Comparison of ENCODE assay signal across 15 cellular contexts in the genomic region with DNA sequence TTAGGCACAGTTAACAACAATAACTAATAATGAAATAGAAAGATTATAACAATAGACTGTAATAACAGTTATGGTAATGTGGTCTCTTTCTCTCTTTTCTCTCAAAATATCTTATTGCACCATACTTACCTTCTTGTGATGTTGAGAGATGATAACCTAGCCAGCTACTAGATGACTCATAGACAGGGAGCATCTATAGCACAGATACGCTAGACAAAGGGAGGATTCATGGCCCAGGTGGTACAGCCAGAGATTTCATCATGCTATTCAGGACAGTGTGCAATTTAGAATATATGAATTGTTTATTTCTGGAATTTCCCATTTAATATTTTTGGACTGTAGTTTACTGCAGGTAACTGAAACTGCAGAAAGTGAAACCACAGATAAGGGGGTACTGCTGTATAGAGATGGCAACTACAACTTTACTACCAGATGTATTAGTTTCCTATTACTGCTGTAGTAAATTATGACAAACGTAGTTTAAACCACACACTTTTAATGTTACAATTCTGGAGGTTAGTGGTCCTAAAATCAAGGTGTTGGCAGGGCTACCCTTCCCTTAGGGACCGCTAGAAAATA. TPM values are rescaled to one million over a fixed set of nuclear protein-coding genes. Genes with fewer than 3 reads are reported as not detected.
DNase-seq lines count a peak whose midpoint lies in the region; ATAC-seq and TF ChIP-seq lines count a peak whose summit lies in the region.
"Had no signal": no experiment of that assay in that cellular context is flagged by ENCODE, and none has a peak within 500 bp of the region (broad histone marks: within the 10 kb centered on the region; RNA-seq: fewer than 3 reads in every experiment).

No MANE protein-coding gene starts in this region.

- no peak for TF ChIP-seq CTCF in epithelial cell of esophagus (IDR thresholded peaks at IDR 0.05; ENCODE audit: insufficient read depth, low read depth, low read length, missing control alignments)
- TF ChIP-seq CTCF in testis (IDR thresholded peaks at IDR 0.05) = no peak

- no peak for TF ChIP-seq POLR2A in testis (IDR thresholded peaks at IDR 0.05)

- H3K4me1 ChIP-seq in testis = no peaks in the 10 kb centered on the region
- H3K4me1 ChIP-seq: BLaER1, esophagus muscularis mucosa had no signal

- H3K27ac ChIP-seq in testis = no peak overlapping the region
- H3K27ac ChIP-seq: BLaER1, cardiac muscle cell, esophagus muscularis mucosa had no signal

- no peaks in the 10 kb centered on the region for H3K9me3 ChIP-seq in testis
- H3K9me3 ChIP-seq: esophagus muscularis mucosa, SK-N-SH had no signal

- no peaks in the 10 kb centered on the region for H3K27me3 Mint-ChIP-seq in stimulated activated memory B cell treated with anti-CD40 and anti-IgM and Interleukin-4, amounts not matched to agents 10 μg/mL and 1 μg/mL and 100 μg/mL, for 72 hours
- H3K27me3 Mint-ChIP-seq: activated T-helper 17 cell treated with anti-CD3 and anti-CD28 coated beads, Interleukin-2, amount 50 U/mL, for 72 hours had no signal

- H3K4me1 Mint-ChIP-seq in stimulated activated memory B cell treated with anti-CD40 and anti-IgM and Interleukin-4, amounts not matched to agents 10 μg/mL and 1 μg/mL and 100 μg/mL, for 72 hours = no peaks in the 10 kb centered on the region
- H3K4me1 Mint-ChIP-seq: activated T-helper 17 cell treated with anti-CD3 and anti-CD28 coated beads, Interleukin-2, amount 50 U/mL, for 72 hours had no signal

- H3K9me3 Mint-ChIP-seq in stimulated activated memory B cell treated with anti-CD40 and anti-IgM and Interleukin-4, amounts not matched to agents 10 μg/mL and 1 μg/mL and 100 μg/mL, for 72 hours = peaks cover 4% of the 10 kb centered on the region

- H3K36me3 ChIP-seq in testis (ENCODE audit: low read depth, missing control alignments) = no peaks in the 10 kb centered on the region
- H3K36me3 ChIP-seq: BLaER1, cardiac muscle cell had no signal

- 84% methylated on average over 3 of the region's 3 CpGs for WGBS in testis, 2 donors

- ATAC-seq in GM18858 (IDR thresholded peaks at IDR 0.05; ENCODE audit: unreplicated experiment) (peak; percentile 74), GM21717 (IDR thresholded peaks at IDR 0.05; ENCODE audit: unreplicated experiment) (peak; percentile 67), HG03565 (IDR thresholded peaks at IDR 0.05; ENCODE audit: unreplicated experiment) (peak; percentile 61)
- no peak for ATAC-seq in stimulated activated memory B cell treated with anti-CD40 and anti-IgM and Interleukin-4, amounts not matched to agents 10 μg/mL and 1 μg/mL and 100 μg/mL, for 72 hours
- ATAC-seq: activated T-helper 17 cell treated with anti-CD3 and anti-CD28 coated beads, Interleukin-2, amount 50 U/mL, for 72 hours had no signal

- DNase-seq in epithelial cell of esophagus (ENCODE audit: low read depth) = peak; percentile 63
- no peak for DNase-seq in testis
- no peak for DNase-seq in NAMALWA (ENCODE audit: low spot score)
- no peak for DNase-seq in head of caudate nucleus
- DNase-seq: activated CD4-positive, alpha-beta T cell treated with anti-CD3 and anti-CD28 coated beads for 1 hour; NCI-H2029 treated with DMSO at 0.1 percent for 48 hours; SK-N-SH had no signal

- no peak overlapping the region for H3K27ac Mint-ChIP-seq in stimulated activated memory B cell treated with anti-CD40 and anti-IgM and Interleukin-4, amounts not matched to agents 10 μg/mL and 1 μg/mL and 100 μg/mL, for 72 hours
- H3K27ac Mint-ChIP-seq: activated T-helper 17 cell treated with anti-CD3 and anti-CD28 coated beads, Interleukin-2, amount 50 U/mL, for 72 hours had no signal

- H3K4me3 ChIP-seq in epithelial cell of esophagus (ENCODE audit: low read length) (no peak overlapping the region), testis (no peak overlapping the region)
- H3K4me3 ChIP-seq: BLaER1, cardiac muscle cell, esophagus muscularis mucosa had no signal

- intact Hi-C loops in testis (cut with DNase I; ENCODE audit: low total_unique reads) = no loop called here
- intact Hi-C loops in head of caudate nucleus (cut with DNase I) = no loop called here

- H3K27me3 ChIP-seq in testis = no peaks in the 10 kb centered on the region
- H3K27me3 ChIP-seq: cardiac muscle cell, esophagus muscularis mucosa had no signal

- no peak overlapping the region for H3K4me3 Mint-ChIP-seq in stimulated activated memory B cell treated with anti-CD40 and anti-IgM and Interleukin-4, amounts not matched to agents 10 μg/mL and 1 μg/mL and 100 μg/mL, for 72 hours
- H3K4me3 Mint-ChIP-seq: activated T-helper 17 cell treated with anti-CD3 and anti-CD28 coated beads, Interleukin-2, amount 50 U/mL, for 72 hours had no signal

- H3K36me3 Mint-ChIP-seq in stimulated activated memory B cell treated with anti-CD40 and anti-IgM and Interleukin-4, amounts not matched to agents 10 μg/mL and 1 μg/mL and 100 μg/mL, for 72 hours = peaks cover 44% of the 10 kb centered on the region

RNA-seq across cellular contexts. Expression of gene MAGED1, which starts 41.8 kb away (rescaled TPM):
- total RNA-seq in testis = 100 to 1,000 TPM; 231 to 338 TPM
- polyA plus RNA-seq in testis (ENCODE audit: insufficient read depth, low read depth, low replicate concordance) = 177 TPM
